ENCODE assay signal across 14 cellular contexts in genomic region chr7:837001-837400, GRCh38. TPM values are rescaled to one million over a fixed set of nuclear protein-coding genes. Genes with fewer than 3 reads are reported as not detected.
DNase-seq lines count a peak whose midpoint lies in the region; ATAC-seq and TF ChIP-seq lines count a peak whose summit lies in the region.
"Had no signal": no experiment of that assay in that cellular context is flagged by ENCODE, and none has a peak within 500 bp of the region (broad histone marks: within the 10 kb centered on the region; RNA-seq: fewer than 3 reads in every experiment).

No MANE protein-coding gene starts in this region.

- no TSS peak for BruUV-seq in MCF 10A (replicated peaks; lab: Mats Ljungman, UMichigan)

- H3K9me3 ChIP-seq in left ventricle myocardium inferior (replicated peaks) (no peaks in the 10 kb centered on the region), skeletal muscle tissue (ENCODE audit: control insufficient read depth in 3 of 3, low read length in 3 of 3) (no peaks in the 10 kb centered on the region)
- H3K9me3 ChIP-seq: body of pancreas had no signal

- peak overlapping the region in 2 of 3 donors; percentile 25 to 60 for H3K9ac ChIP-seq in skeletal muscle tissue (ENCODE audit: low read depth in 1 of 3, low read length in 3 of 3)

- intact Hi-C loops in MCF 10A (cut with micrococcal nuclease) (no loop called here), left ventricle myocardium inferior (cut with micrococcal nuclease) (loop anchor here (10.0 kb wide), 1 partner anchor 52 kb away; no protein-coding TSS in a partner anchor)

- no peak overlapping the region for H3K4me3 ChIP-seq in GM23338
- H3K4me3 ChIP-seq in left ventricle myocardium inferior, result no peak overlapping the region
- no peak overlapping the region for H3K4me3 ChIP-seq in skeletal muscle tissue (ENCODE audit: low read length in 3 of 3)
- H3K4me3 ChIP-seq: body of pancreas had no signal

- 0 out of 2 replicates have a peak overlapping the region, but pooled peaks have one; percentile 19 for H3K27ac ChIP-seq in GM23338 (ENCODE audit: low read depth)
- H3K27ac ChIP-seq in left ventricle myocardium inferior (replicated peaks), result peak overlapping the region; percentile 95
- peak overlapping the region; percentile 67 for H3K27ac ChIP-seq in skeletal muscle tissue (ENCODE audit: low read depth, low read length)

- no peak overlapping the region for H3K4me3 Mint-ChIP-seq in GM23338
- H3K4me3 Mint-ChIP-seq in MCF 10A (ENCODE audit: unreplicated experiment), result no peak overlapping the region
- H3K4me3 Mint-ChIP-seq: activated CD4-positive, alpha-beta T cell treated with anti-CD3 and anti-CD28 coated beads, Interleukin-2, amount 10 ng/mL, durations not matched to agents 7 days and 5 days; activated T-helper 1 cell treated with anti-CD3 and anti-CD28 coated beads, Interleukin-12 subunit alpha, Interleukin-12 subunit beta, Interleukin-2, Interleukin-4 antibody, amounts not matched to agents 30 ng/mL and 10 ng/mL and 1 ng/mL, durations not matched to agents 14 hours and 24 hours and 36 hours; B cell had no signal

- H3K4me2 ChIP-seq in GM23338, result no peak overlapping the region

- peaks cover 59% of the 10 kb centered on the region for H4K20me1 ChIP-seq in GM23338 (replicated peaks; ENCODE audit: insufficient read depth)

- H3K4me1 Mint-ChIP-seq in GM23338, result peaks cover 15% of the 10 kb centered on the region
- peaks cover 31% of the 10 kb centered on the region for H3K4me1 Mint-ChIP-seq in MCF 10A (ENCODE audit: insufficient read depth, unreplicated experiment)

- CTCF ChIA-PET in MCF 10A (lab: Yijun Ruan, JAX), result interaction anchor here (0.6 to 5.0 kb wide), 11 partner anchors 10 to 471 kb away, joined by 3 to 39 read pairs (median 5); no protein-coding TSS in a partner anchor

- no peaks in the 10 kb centered on the region for H3K27me3 ChIP-seq in GM23338 (ENCODE audit: insufficient read depth)
- no peaks in the 10 kb centered on the region for H3K27me3 ChIP-seq in left ventricle myocardium inferior (ENCODE audit: low read depth)
- H3K27me3 ChIP-seq in skeletal muscle tissue (ENCODE audit: control insufficient read depth in 3 of 3, insufficient read depth in 3 of 3, low read length in 3 of 3), result no peaks in the 10 kb centered on the region
- H3K27me3 ChIP-seq: body of pancreas had no signal

- H3K79me2 ChIP-seq in GM23338 (replicated peaks; ENCODE audit: insufficient read depth), result peaks cover 84% of the 10 kb centered on the region

- no peaks in the 10 kb centered on the region for H3K9me2 ChIP-seq in GM23338 (ENCODE audit: insufficient read depth)

- H3K36me3 Mint-ChIP-seq in GM23338 (ENCODE audit: low read depth) (peaks cover 44% of the 10 kb centered on the region), MCF 10A (ENCODE audit: insufficient read depth, unreplicated experiment) (peaks cover 65% of the 10 kb centered on the region)

- no peak for TF ChIP-seq CTCF in GM23338 (conservative IDR thresholded peaks at IDR 0.05; ENCODE audit: low read depth in 2 of 2)
- TF ChIP-seq CTCF in MCF 10A (IDR thresholded peaks at IDR 0.05; ENCODE audit: unreplicated experiment), result no peak
- TF ChIP-seq CTCF in left ventricle myocardium inferior (IDR thresholded peaks at IDR 0.05; ENCODE audit: borderline replicate concordance), result no peak

- peaks cover 6% of the 10 kb centered on the region for H3K36me3 ChIP-seq in GM23338 (ENCODE audit: insufficient read depth)
- peaks cover 40% of the 10 kb centered on the region for H3K36me3 ChIP-seq in left ventricle myocardium inferior
- H3K36me3 ChIP-seq in skeletal muscle tissue (ENCODE audit: control insufficient read depth in 3 of 3, insufficient read depth in 3 of 3, low read length in 3 of 3), result peaks cover 19 to 33% (median 32%) of the 10 kb centered on the region in 3 donors

- H3K9me3 Mint-ChIP-seq in GM23338 (no peaks in the 10 kb centered on the region), MCF 10A (ENCODE audit: unreplicated experiment) (no peaks in the 10 kb centered on the region)
- H3K9me3 Mint-ChIP-seq: activated CD4-positive, alpha-beta T cell treated with anti-CD3 and anti-CD28 coated beads, Interleukin-2, amount 10 ng/mL, durations not matched to agents 7 days and 5 days; activated T-helper 1 cell treated with anti-CD3 and anti-CD28 coated beads, Interleukin-12 subunit alpha, Interleukin-12 subunit beta, Interleukin-2, Interleukin-4 antibody, amounts not matched to agents 30 ng/mL and 10 ng/mL and 1 ng/mL, durations not matched to agents 14 hours and 24 hours and 36 hours had no signal

- POLR2A ChIA-PET in MCF 10A (lab: Yijun Ruan, JAX), result interaction anchor here (0.7 to 8.3 kb wide), 8 partner anchors 9 to 39 kb away, joined by 3 to 185 read pairs (median 8); partner anchors contain the start of gene GET4

- no peak overlapping the region for H3K27ac Mint-ChIP-seq in GM23338
- peak overlapping the region; percentile 100 for H3K27ac Mint-ChIP-seq in MCF 10A (ENCODE audit: low read depth, unreplicated experiment)
- H3K27ac Mint-ChIP-seq: activated T-helper 1 cell treated with anti-CD3 and anti-CD28 coated beads, Interleukin-12 subunit alpha, Interleukin-12 subunit beta, Interleukin-2, Interleukin-4 antibody, amounts not matched to agents 30 ng/mL and 10 ng/mL and 1 ng/mL, durations not matched to agents 14 hours and 24 hours and 36 hours had no signal

- no peak overlapping the region for H2AFZ ChIP-seq in GM23338

- peaks cover 9% of the 10 kb centered on the region; the same call in 1 of the 2 replicates for H3K4me1 ChIP-seq in GM23338 (ENCODE audit: insufficient read depth)
- H3K4me1 ChIP-seq in left ventricle myocardium inferior, result peaks cover 79% of the 10 kb centered on the region
- peaks cover 39 to 60% (median 57%) of the 10 kb centered on the region in 3 donors for H3K4me1 ChIP-seq in skeletal muscle tissue (ENCODE audit: control insufficient read depth in 3 of 3, insufficient read depth in 3 of 3, low read length in 3 of 3)

- no peak for ATAC-seq in GM23338
- ATAC-seq in GM19463 (IDR thresholded peaks at IDR 0.05; ENCODE audit: unreplicated experiment), result no peak
- ATAC-seq in GM18511 (IDR thresholded peaks at IDR 0.05; ENCODE audit: unreplicated experiment), result no peak
- ATAC-seq: body of pancreas had no signal

- DNase-seq in GM23338 (ENCODE audit: low spot score), result no peak
- DNase-seq in MCF 10A (ENCODE audit: unreplicated experiment), result no peak
- peak; percentile 34 for DNase-seq in left ventricle myocardium inferior
- DNase-seq in central memory CD4-positive, alpha-beta T cell, result no peak
- no peak for DNase-seq in kidney tubule cell (ENCODE audit: low spot score)
- DNase-seq: activated CD4-positive, alpha-beta T cell treated with anti-CD3 and anti-CD28 coated beads, Interleukin-2, amount 10 ng/mL, durations not matched to agents 7 days and 5 days; NCI-H1105 treated with DMSO at 0.1 percent for 48 hours; T-helper 2 cell had no signal

- no peaks in the 10 kb centered on the region for H3F3A ChIP-seq in GM23338 (replicated peaks; ENCODE audit: low read depth)

- H3K27me3 Mint-ChIP-seq in GM23338 (ENCODE audit: insufficient read depth, low read depth, poor library complexity) (peaks cover 6% of the 10 kb centered on the region), MCF 10A (ENCODE audit: insufficient read depth, unreplicated experiment) (no peaks in the 10 kb centered on the region)
- H3K27me3 Mint-ChIP-seq: activated CD4-positive, alpha-beta T cell treated with anti-CD3 and anti-CD28 coated beads, Interleukin-2, amount 10 ng/mL, durations not matched to agents 7 days and 5 days; B cell had no signal

TF ChIP-seq in GM23338, 12 proteins besides CTCF, POLR2A, EP300 and RAD21 (continues in another document):
- TF ChIP-seq POLR2AphosphoS5 (IDR thresholded peaks at IDR 0.05; ENCODE audit: low read depth) (no peak), JUNB (IDR thresholded peaks at IDR 0.05; ENCODE audit: unreplicated experiment) (no peak), ZNF114 (CRISPR knock-in tag; IDR thresholded peaks at IDR 0.05) (no peak)
- TF ChIP-seq, protein P1, sequence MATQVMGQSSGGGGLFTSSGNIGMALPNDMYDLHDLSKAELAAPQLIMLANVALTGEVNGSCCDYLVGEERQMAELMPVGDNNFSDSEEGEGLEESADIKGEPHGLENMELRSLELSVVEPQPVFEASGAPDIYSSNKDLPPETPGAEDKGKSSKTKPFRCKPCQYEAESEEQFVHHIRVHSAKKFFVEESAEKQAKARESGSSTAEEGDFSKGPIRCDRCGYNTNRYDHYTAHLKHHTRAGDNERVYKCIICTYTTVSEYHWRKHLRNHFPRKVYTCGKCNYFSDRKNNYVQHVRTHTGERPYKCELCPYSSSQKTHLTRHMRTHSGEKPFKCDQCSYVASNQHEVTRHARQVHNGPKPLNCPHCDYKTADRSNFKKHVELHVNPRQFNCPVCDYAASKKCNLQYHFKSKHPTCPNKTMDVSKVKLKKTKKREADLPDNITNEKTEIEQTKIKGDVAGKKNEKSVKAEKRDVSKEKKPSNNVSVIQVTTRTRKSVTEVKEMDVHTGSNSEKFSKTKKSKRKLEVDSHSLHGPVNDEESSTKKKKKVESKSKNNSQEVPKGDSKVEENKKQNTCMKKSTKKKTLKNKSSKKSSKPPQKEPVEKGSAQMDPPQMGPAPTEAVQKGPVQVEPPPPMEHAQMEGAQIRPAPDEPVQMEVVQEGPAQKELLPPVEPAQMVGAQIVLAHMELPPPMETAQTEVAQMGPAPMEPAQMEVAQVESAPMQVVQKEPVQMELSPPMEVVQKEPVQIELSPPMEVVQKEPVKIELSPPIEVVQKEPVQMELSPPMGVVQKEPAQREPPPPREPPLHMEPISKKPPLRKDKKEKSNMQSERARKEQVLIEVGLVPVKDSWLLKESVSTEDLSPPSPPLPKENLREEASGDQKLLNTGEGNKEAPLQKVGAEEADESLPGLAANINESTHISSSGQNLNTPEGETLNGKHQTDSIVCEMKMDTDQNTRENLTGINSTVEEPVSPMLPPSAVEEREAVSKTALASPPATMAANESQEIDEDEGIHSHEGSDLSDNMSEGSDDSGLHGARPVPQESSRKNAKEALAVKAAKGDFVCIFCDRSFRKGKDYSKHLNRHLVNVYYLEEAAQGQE (IDR thresholded peaks at IDR 0.05; ENCODE audit: unreplicated experiment), result no peak

RNA-seq across cellular contexts. Expression of gene SUN1, which starts 4.7 kb away (rescaled TPM):
- 143 and 145 TPM in 2 replicates for total RNA-seq in GM23338 (2014; rRNA removed; shearing (Covaris generic))
- 57.9 and 63.3 TPM in 2 replicates for polyA plus RNA-seq in GM23338 (2016; fragmentation: Nextera tagmentation; extraction: Ambion mirVana)
- total RNA-seq in MCF 10A (2022), result 126 and 132 TPM in 2 replicates
- 183 TPM for total RNA-seq in left ventricle myocardium inferior
- total RNA-seq in skeletal muscle tissue, result 180 TPM

RNA-seq across cellular contexts. Expression of gene GET4, which starts 39.4 kb away (rescaled TPM):
- 55.0 and 79.1 TPM in 2 replicates for total RNA-seq in GM23338 (2014; rRNA removed; shearing (Covaris generic))
- 48.0 and 54.5 TPM in 2 replicates for polyA plus RNA-seq in GM23338 (2016; fragmentation: Nextera tagmentation; extraction: Ambion mirVana)
- 32.6 and 43.9 TPM in 2 replicates for total RNA-seq in MCF 10A (2022)
- total RNA-seq in left ventricle myocardium inferior, result 22.9 TPM
- total RNA-seq in skeletal muscle tissue, result 25.1 TPM

Comparison
In these comparisons a context has a peak if more than half of its experiments do, and no peak if none do; other contexts are left out.
1. H3K27ac ChIP-seq: peak in every context shown above with its lines; median percentile 95 in left ventricle myocardium inferior; 67 in skeletal muscle tissue; 19 in GM23338.